ENCODE assay signal across 19 cellular contexts in genomic region chr1:63777286-63777685, GRCh38. TPM values are rescaled to one million over a fixed set of nuclear protein-coding genes. Genes with fewer than 3 reads are reported as not detected.
DNase-seq lines count a peak whose midpoint lies in the region; ATAC-seq, FAIRE-seq and TF ChIP-seq lines count a peak whose summit lies in the region.
"Had no signal": no experiment of that assay in that cellular context is flagged by ENCODE, and none has a peak within 500 bp of the region (broad histone marks: within the 10 kb centered on the region; RNA-seq: fewer than 3 reads in every experiment).

No MANE protein-coding gene starts in this region.

- H3K4me1 Mint-ChIP-seq in astrocyte (ENCODE audit: low read depth, unreplicated experiment) = peaks cover 50% of the 10 kb centered on the region
- peaks cover 19% of the 10 kb centered on the region for H3K4me1 Mint-ChIP-seq in activated T-cell treated with anti-CD3 and anti-CD28 coated beads, Interleukin-2, amount 50 U/mL, for 4 hours (ENCODE audit: low read depth)

- no peaks in the 10 kb centered on the region for H3K36me3 ChIP-seq in SK-N-SH (replicated peaks in 1 of 2; ENCODE audit: control insufficient read depth in 1 of 2, insufficient read depth in 2 of 2, low read length in 1 of 2)
- H3K36me3 ChIP-seq in astrocyte (ENCODE audit: insufficient read depth, low read length) = no peaks in the 10 kb centered on the region
- peaks cover 8% of the 10 kb centered on the region for H3K36me3 ChIP-seq in iPS-18a (ENCODE audit: control insufficient read depth, low read depth, low read length)
- H3K36me3 ChIP-seq: left lung, ovary, upper lobe of right lung had no signal

- H3K4me3 ChIP-seq in SK-N-SH (ENCODE audit: low read depth in 2 of 2, low read length in 1 of 2) = no peak overlapping the region
- H3K4me3 ChIP-seq in astrocyte (ENCODE audit: insufficient read depth, low read depth, low read length) = no peak overlapping the region
- H3K4me3 ChIP-seq in iPS-18a (ENCODE audit: low read length) = peak overlapping the region; percentile 83
- H3K4me3 ChIP-seq: left lung, ovary had no signal

- no peak overlapping the region for H3K9ac ChIP-seq in SK-N-SH
- no peak overlapping the region for H3K9ac ChIP-seq in astrocyte (ENCODE audit: low read length)
- no peak overlapping the region for H3K9ac ChIP-seq in iPS-18a (ENCODE audit: low read length)

- H3K36me3 Mint-ChIP-seq in astrocyte (ENCODE audit: low read depth, unreplicated experiment) = peaks cover 5% of the 10 kb centered on the region
- no peaks in the 10 kb centered on the region for H3K36me3 Mint-ChIP-seq in activated T-cell treated with anti-CD3 and anti-CD28 coated beads, Interleukin-2, amount 50 U/mL, for 4 hours (ENCODE audit: insufficient read depth)
- H3K36me3 Mint-ChIP-seq: activated naive CD8-positive, alpha-beta T cell; CD4-positive, alpha-beta memory T cell had no signal

- peak overlapping the region; percentile 98 for H3K4me3 Mint-ChIP-seq in astrocyte (ENCODE audit: unreplicated experiment)
- H3K4me3 Mint-ChIP-seq in activated T-cell treated with anti-CD3 and anti-CD28 coated beads, Interleukin-2, amount 50 U/mL, for 4 hours = no peak overlapping the region
- H3K4me3 Mint-ChIP-seq: activated naive CD8-positive, alpha-beta T cell; activated T-cell treated with anti-CD3 and anti-CD28 coated beads, Interleukin-2, amount 50 U/mL, for 24 hours; CD4-positive, alpha-beta memory T cell had no signal

- peak; percentile 30; the same call in 1 of the 2 replicates for TF ChIP-seq RAD21 in SK-N-SH (IDR thresholded peaks at IDR 0.05; ENCODE audit: low read length)

- no peaks in the 10 kb centered on the region for H3K9me2 ChIP-seq in SK-N-SH

- H3K27ac ChIP-seq in SK-N-SH (ENCODE audit: low read depth in 2 of 2, low read length in 1 of 2) (no peak overlapping the region), astrocyte (ENCODE audit: low read depth, low read length) (no peak overlapping the region), iPS-18a (ENCODE audit: low read length) (no peak overlapping the region)
- H3K27ac ChIP-seq: left lung, ovary, upper lobe of right lung had no signal

- no peak for FAIRE-seq in astrocyte (lab: Jason Lieb, UNC)
- FAIRE-seq in urothelium cell line (lab: Jason Lieb, UNC) = no peak
- FAIRE-seq: A204.1, TTC549 had no signal

- 90% methylated on average over 2 of the region's 2 CpGs for WGBS in SK-N-SH (ENCODE audit: low lambda C conversion rate)

- H2AFZ ChIP-seq in SK-N-SH (ENCODE audit: low read depth) = no peak overlapping the region
- H2AFZ ChIP-seq in astrocyte (ENCODE audit: low read depth, low read length) = no peak overlapping the region

- H3K79me2 ChIP-seq in SK-N-SH (ENCODE audit: insufficient read depth) = no peaks in the 10 kb centered on the region
- peaks cover 81% of the 10 kb centered on the region for H3K79me2 ChIP-seq in astrocyte (ENCODE audit: insufficient read depth, low read length)

- intact Hi-C loops in left ventricle myocardium superior (cut with micrococcal nuclease) = loop anchor here (10.0 kb wide), 2 partner anchors 138 to 358 kb away; no protein-coding TSS in a partner anchor

- no peaks in the 10 kb centered on the region; the same call in 1 of the 2 replicates for H4K20me1 ChIP-seq in SK-N-SH (ENCODE audit: insufficient read depth)
- peaks cover 70% of the 10 kb centered on the region for H4K20me1 ChIP-seq in astrocyte (ENCODE audit: insufficient read depth, low read length)

- H3K4me2 ChIP-seq in SK-N-SH = no peak overlapping the region
- H3K4me2 ChIP-seq in astrocyte (ENCODE audit: low read length) = no peak overlapping the region

- no peak overlapping the region for H3K27ac Mint-ChIP-seq in astrocyte (ENCODE audit: unreplicated experiment)
- H3K27ac Mint-ChIP-seq: activated naive CD8-positive, alpha-beta T cell; activated T-cell treated with anti-CD3 and anti-CD28 coated beads, Interleukin-2, amount 50 U/mL, for 24 hours; CD4-positive, alpha-beta memory T cell had no signal

- CTCF ChIA-PET in SK-N-SH (lab: Yijun Ruan, JAX) = interaction anchor here (0.6 to 2.8 kb wide), 8 partner anchors 11 to 469 kb away, joined by 3 to 11 read pairs (median 3); no protein-coding TSS in a partner anchor

- no peaks in the 10 kb centered on the region for H3K27me3 Mint-ChIP-seq in astrocyte (ENCODE audit: low read depth, unreplicated experiment)
- H3K27me3 Mint-ChIP-seq in activated T-cell treated with anti-CD3 and anti-CD28 coated beads, Interleukin-2, amount 50 U/mL, for 4 hours (ENCODE audit: low read depth) = peaks cover 57% of the 10 kb centered on the region

- no peaks in the 10 kb centered on the region for H3F3A ChIP-seq in SK-N-SH (replicated peaks; ENCODE audit: insufficient read depth)

- H3K9me3 ChIP-seq in SK-N-SH (no peaks in the 10 kb centered on the region), astrocyte (ENCODE audit: insufficient read depth, low read depth, low read length) (no peaks in the 10 kb centered on the region), iPS-18a (ENCODE audit: control insufficient read depth, low read depth, low read length) (no peaks in the 10 kb centered on the region)
- H3K9me3 ChIP-seq: left lung, ovary, upper lobe of right lung had no signal

- no peak for DNase-seq in SK-N-SH
- DNase-seq in astrocyte (ENCODE audit: low read depth) = no peak
- DNase-seq in urothelium cell line (ENCODE audit: low spot score) = peak; percentile 24
- DNase-seq in activated T-cell treated with anti-CD3 and anti-CD28 coated beads, Interleukin-2, amount 50 U/mL, for 4 hours = no peak
- DNase-seq in left ventricle myocardium superior = no peak
- DNase-seq: activated CD4-positive, alpha-beta T cell treated with anti-CD3 and anti-CD28 coated beads, Interleukin-2, amount 50 U/mL, for 48 hours; activated T-cell treated with anti-CD3 and anti-CD28 coated beads, Interleukin-2, amount 50 U/mL, for 24 hours; CD4-positive, alpha-beta memory T cell; effector CD4-positive, alpha-beta T cell; left lung; NCI-H1417 treated with DMSO at 0.1 percent for 48 hours; ovary; upper lobe of right lung had no signal

- TF ChIP-seq CTCF in SK-N-SH (IDR thresholded peaks at IDR 0.05) (peak; percentile 24; the same call in 1 of the 2 replicates), astrocyte (IDR thresholded peaks at IDR 0.05; ENCODE audit: insufficient read depth, low read depth, low read length) (no peak)

- ATAC-seq in SK-N-SH treated with all-trans-retinoic acid at 6 μM for 48 hours (no peak), HG02840 (IDR thresholded peaks at IDR 0.05; ENCODE audit: low FRiP score, unreplicated experiment) (no peak), left ventricle myocardium superior (no peak)
- no peak for ATAC-seq in activated T-cell treated with anti-CD3 and anti-CD28 coated beads, Interleukin-2, amount 50 U/mL, for 4 hours
- ATAC-seq: left lung, upper lobe of right lung had no signal

- no peak for TF ChIP-seq EP300 in SK-N-SH (IDR thresholded peaks at IDR 0.05; ENCODE audit: borderline replicate concordance in 1 of 2, low read depth in 1 of 2, low read length in 1 of 2)

- H3K27me3 ChIP-seq in SK-N-SH (ENCODE audit: insufficient read depth) (no peaks in the 10 kb centered on the region), astrocyte (ENCODE audit: insufficient read depth, low read length) (peaks cover 8% of the 10 kb centered on the region), iPS-18a (ENCODE audit: control insufficient read depth, insufficient read depth, low read length) (no peaks in the 10 kb centered on the region)
- H3K27me3 ChIP-seq: ovary had no signal

- H3K4me1 ChIP-seq in SK-N-SH (ENCODE audit: control insufficient read depth in 1 of 2, insufficient read depth in 2 of 2, low read depth in 1 of 2, low read length in 1 of 2) (peaks cover 0 to 13% of the 10 kb centered on the region in 2 experiments; a peak in 3 of 4 replicates), astrocyte (ENCODE audit: insufficient read depth, low read length) (peaks cover 12% of the 10 kb centered on the region), iPS-18a (ENCODE audit: control insufficient read depth, low read depth, low read length) (peaks cover 74% of the 10 kb centered on the region)

- no peaks in the 10 kb centered on the region for H3K9me3 Mint-ChIP-seq in astrocyte (ENCODE audit: unreplicated experiment)
- no peaks in the 10 kb centered on the region for H3K9me3 Mint-ChIP-seq in activated T-cell treated with anti-CD3 and anti-CD28 coated beads, Interleukin-2, amount 50 U/mL, for 4 hours
- H3K9me3 Mint-ChIP-seq: activated T-cell treated with anti-CD3 and anti-CD28 coated beads, Interleukin-2, amount 50 U/mL, for 24 hours had no signal

- POLR2A ChIA-PET in SK-N-SH (lab: Yijun Ruan, JAX) = no interaction called here

TF ChIP-seq in SK-N-SH, 30 proteins besides CTCF, POLR2A, EP300 and RAD21 (continues in another document):
- TF ChIP-seq MXI1 (IDR thresholded peaks at IDR 0.05; ENCODE audit: low read depth, low read length) = no peak

TF ChIP-seq in SK-N-SH treated with all-trans-retinoic acid at 6 μM for 48 hours, 23 proteins besides CTCF, POLR2A, EP300 and RAD21:
- TF ChIP-seq, protein P1, sequence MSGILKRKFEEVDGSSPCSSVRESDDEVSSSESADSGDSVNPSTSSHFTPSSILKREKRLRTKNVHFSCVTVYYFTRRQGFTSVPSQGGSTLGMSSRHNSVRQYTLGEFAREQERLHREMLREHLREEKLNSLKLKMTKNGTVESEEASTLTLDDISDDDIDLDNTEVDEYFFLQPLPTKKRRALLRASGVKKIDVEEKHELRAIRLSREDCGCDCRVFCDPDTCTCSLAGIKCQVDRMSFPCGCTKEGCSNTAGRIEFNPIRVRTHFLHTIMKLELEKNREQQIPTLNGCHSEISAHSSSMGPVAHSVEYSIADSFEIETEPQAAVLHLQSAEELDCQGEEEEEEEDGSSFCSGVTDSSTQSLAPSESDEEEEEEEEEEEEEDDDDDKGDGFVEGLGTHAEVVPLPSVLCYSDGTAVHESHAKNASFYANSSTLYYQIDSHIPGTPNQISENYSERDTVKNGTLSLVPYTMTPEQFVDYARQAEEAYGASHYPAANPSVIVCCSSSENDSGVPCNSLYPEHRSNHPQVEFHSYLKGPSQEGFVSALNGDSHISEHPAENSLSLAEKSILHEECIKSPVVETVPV (CRISPR knock-in tag; IDR thresholded peaks at IDR 0.05) = no peak
- TF ChIP-seq ESRRG (CRISPR knock-in tag; IDR thresholded peaks at IDR 0.05) (no peak), ZC3H10 (CRISPR knock-in tag; IDR thresholded peaks at IDR 0.05) (no peak), RARB (CRISPR knock-in tag; IDR thresholded peaks at IDR 0.05) (no peak), ZFP3 (CRISPR knock-in tag; IDR thresholded peaks at IDR 0.05) (no peak), GLIS3 (CRISPR knock-in tag; IDR thresholded peaks at IDR 0.05) (no peak), BACH2 (CRISPR knock-in tag; IDR thresholded peaks at IDR 0.05; ENCODE audit: borderline replicate concordance) (no peak), ZNF70 (CRISPR knock-in tag; IDR thresholded peaks at IDR 0.05) (no peak)
TF ChIP-seq in SK-N-SH treated with all-trans-retinoic acid at 6 μM for 48 hours: peak in this region for 0.

RNA-seq across cellular contexts. Expression of gene ROR1, which starts 3.5 kb away (rescaled TPM):
- polyA plus RNA-seq in SK-N-SH (2012; rRNA removed) = 4.0 and 5.5 TPM in 2 replicates
- polyA plus RNA-seq in SK-N-SH (2012; cell fraction: cytosol; rRNA removed) = 6.1 and 6.7 TPM in 2 replicates
- polyA plus RNA-seq in SK-N-SH (2012; cell fraction: nucleus; rRNA removed) = 3.8 and 5.0 TPM in 2 replicates
- total RNA-seq in astrocyte = 38.3 and 40.5 TPM in 2 replicates
- under 1 TPM; 0.08 to 0.38 (median 0.18) TPM for total RNA-seq in activated T-cell treated with anti-CD3 and anti-CD28 coated beads, Interleukin-2, amount 50 U/mL, for 4 hours
- 9.0 TPM for total RNA-seq in left ventricle myocardium superior
- total RNA-seq: CD4-positive, alpha-beta memory T cell had no signal
- polyA plus RNA-seq: CD4-positive, alpha-beta memory T cell had no signal
